In the genomic region with DNA sequence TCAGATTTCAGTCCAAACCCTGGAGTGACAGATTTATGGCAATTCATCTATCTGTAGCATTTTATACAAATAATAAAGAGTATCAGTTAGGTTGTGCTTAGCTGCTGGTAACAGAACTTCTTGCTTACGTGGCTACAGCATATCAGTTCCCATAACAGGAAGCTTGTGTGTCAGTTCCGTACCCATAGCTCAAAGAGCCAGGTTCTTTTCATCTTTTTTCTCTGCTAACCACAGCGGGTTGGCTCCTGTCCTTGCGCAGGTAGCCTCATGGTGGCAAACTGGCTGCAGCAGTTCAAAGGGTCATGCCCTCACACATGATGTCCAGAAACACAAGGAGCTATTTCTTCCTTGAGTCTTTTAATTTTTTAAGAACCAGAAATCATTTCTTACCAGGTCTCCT, we compare ENCODE assay signal across 14 cellular contexts.
DNase-seq lines count a peak whose midpoint lies in the region; ATAC-seq and TF ChIP-seq lines count a peak whose summit lies in the region.
"Had no signal": no experiment of that assay in that cellular context is flagged by ENCODE, and none has a peak within 500 bp of the region (broad histone marks: within the 10 kb centered on the region; RNA-seq: fewer than 3 reads in every experiment).

No MANE protein-coding gene starts in this region.

- peaks cover 25% of the 10 kb centered on the region for H3K36me3 Mint-ChIP-seq in activated naive CD8-positive, alpha-beta T cell treated with anti-CD3 and anti-CD28 coated beads for 36 hours
- H3K36me3 Mint-ChIP-seq in type B pancreatic cell: no peaks in the 10 kb centered on the region

- H3K27ac Mint-ChIP-seq in activated naive CD8-positive, alpha-beta T cell treated with anti-CD3 and anti-CD28 coated beads for 36 hours: peak overlapping the region; percentile 59
- H3K27ac Mint-ChIP-seq in stimulated activated naive CD8-positive, alpha-beta T cell treated with anti-CD3 and anti-CD28 coated beads, Interleukin-15, amount 100 ng/mL, for 72 hours: no peak overlapping the region
- no peak overlapping the region for H3K27ac Mint-ChIP-seq in type B pancreatic cell

- TF ChIP-seq CTCF in type B pancreatic cell (conservative IDR thresholded peaks at IDR 0.05): no peak

- peaks cover 39% of the 10 kb centered on the region for H3K4me1 Mint-ChIP-seq in activated naive CD8-positive, alpha-beta T cell treated with anti-CD3 and anti-CD28 coated beads for 36 hours
- H3K4me1 Mint-ChIP-seq in stimulated activated naive CD8-positive, alpha-beta T cell treated with anti-CD3 and anti-CD28 coated beads, Interleukin-15, amount 100 ng/mL, for 72 hours: peaks cover 36% of the 10 kb centered on the region
- peaks cover 4% of the 10 kb centered on the region for H3K4me1 Mint-ChIP-seq in type B pancreatic cell (ENCODE audit: unreplicated experiment)

- ATAC-seq in stimulated activated naive CD8-positive, alpha-beta T cell treated with anti-CD3 and anti-CD28 coated beads, Interleukin-15, amount 100 ng/mL, for 72 hours: peak; percentile 47
- no peak for ATAC-seq in HG03135 (IDR thresholded peaks at IDR 0.05; ENCODE audit: unreplicated experiment)
- ATAC-seq: GM12878 had no signal

- intact Hi-C loops in posterior cingulate gyrus (cut with DNase I): no loop called here

- DNase-seq in activated gamma-delta T cell treated with Interleukin-2 at 50 U/mL for 16 hours (peak; percentile 21), activated gamma-delta T cell (lab: John Stamatoyannopoulos, UW) (no peak), type B pancreatic cell (ENCODE audit: extremely low spot score, unreplicated experiment) (no peak), posterior cingulate gyrus (no peak)
- DNase-seq in activated CD4-positive, alpha-beta T cell treated with anti-CD3 and anti-CD28 coated beads, Interleukin-2, amount 50 U/mL, for 4 hours: peak; percentile 3 to 6
- peak; percentile 18 for DNase-seq in activated naive CD8-positive, alpha-beta T cell treated with anti-CD3 and anti-CD28 coated beads for 36 hours
- peak in 1 of 2 donors; percentile 14 for DNase-seq in stimulated activated naive CD8-positive, alpha-beta T cell treated with anti-CD3 and anti-CD28 coated beads, Interleukin-15, amount 100 ng/mL, for 72 hours
- DNase-seq: dorsolateral prefrontal cortex, HCEC 1CT, IMR-90, NCI-H1048, RPMI8226 had no signal

- peaks cover 16% of the 10 kb centered on the region for H3K9me3 Mint-ChIP-seq in activated naive CD8-positive, alpha-beta T cell treated with anti-CD3 and anti-CD28 coated beads for 36 hours
- peaks cover 0 to 6% of the 10 kb centered on the region in 2 donors for H3K9me3 Mint-ChIP-seq in stimulated activated naive CD8-positive, alpha-beta T cell treated with anti-CD3 and anti-CD28 coated beads, Interleukin-15, amount 100 ng/mL, for 72 hours
- H3K9me3 Mint-ChIP-seq in type B pancreatic cell: no peaks in the 10 kb centered on the region

- no peaks in the 10 kb centered on the region for H3K27me3 Mint-ChIP-seq in activated naive CD8-positive, alpha-beta T cell treated with anti-CD3 and anti-CD28 coated beads for 36 hours
- no peaks in the 10 kb centered on the region for H3K27me3 Mint-ChIP-seq in stimulated activated naive CD8-positive, alpha-beta T cell treated with anti-CD3 and anti-CD28 coated beads, Interleukin-15, amount 100 ng/mL, for 72 hours
- H3K27me3 Mint-ChIP-seq in type B pancreatic cell: no peaks in the 10 kb centered on the region

- H3K4me3 Mint-ChIP-seq in activated naive CD8-positive, alpha-beta T cell treated with anti-CD3 and anti-CD28 coated beads for 36 hours: no peak overlapping the region
- peak overlapping the region in 1 of 2 donors; percentile 9 for H3K4me3 Mint-ChIP-seq in stimulated activated naive CD8-positive, alpha-beta T cell treated with anti-CD3 and anti-CD28 coated beads, Interleukin-15, amount 100 ng/mL, for 72 hours
- H3K4me3 Mint-ChIP-seq in type B pancreatic cell: no peak overlapping the region

Comparison
In these comparisons a context has a peak if more than half of its experiments do, and no peak if none do; other contexts are left out.
1. DNase-seq: peak in activated gamma-delta T cell treated with Interleukin-2 at 50 U/mL for 16 hours (single experiment), activated CD4-positive, alpha-beta T cell treated with anti-CD3 and anti-CD28 coated beads, Interleukin-2, amount 50 U/mL, for 4 hours (2 of 2) and activated naive CD8-positive, alpha-beta T cell treated with anti-CD3 and anti-CD28 coated beads for 36 hours (single experiment); none in activated gamma-delta T cell (single experiment), type B pancreatic cell (single experiment) and posterior cingulate gyrus (0 of 10).